ENCODE assay signal across 8 cellular contexts in genomic region chr15:58988011-58988785, GRCh38. TPM values are rescaled to one million over a fixed set of nuclear protein-coding genes. Genes with fewer than 3 reads are reported as not detected.
DNase-seq lines count a peak whose midpoint lies in the region; ATAC-seq and TF ChIP-seq lines count a peak whose summit lies in the region.

No MANE protein-coding gene starts in this region.

- peak overlapping the region; percentile 91 to 99 for H3K4me3 ChIP-seq in DND-41 (ENCODE audit: low read depth in 1 of 2, low read length in 2 of 2)
- peak overlapping the region; percentile 90 for H3K4me3 ChIP-seq in HUES6 (ENCODE audit: low read depth, low read length)
- H3K4me3 ChIP-seq in SK-N-MC, result peak overlapping the region; percentile 97
- peak overlapping the region; percentile 98 for H3K4me3 ChIP-seq in parathyroid adenoma (ENCODE audit: low read depth, low read length)

- H3K9me3 Mint-ChIP-seq in activated naive CD8-positive, alpha-beta T cell treated with anti-CD3 and anti-CD28 coated beads, Interleukin-2, amount 50 U/mL, for 24 hours, result no peaks in the 10 kb centered on the region
- H3K9me3 Mint-ChIP-seq in type B pancreatic cell, result no peaks in the 10 kb centered on the region

- H3K4me3 Mint-ChIP-seq in activated naive CD8-positive, alpha-beta T cell treated with anti-CD3 and anti-CD28 coated beads, Interleukin-2, amount 50 U/mL, for 24 hours, result peak overlapping the region; percentile 95
- peak overlapping the region; percentile 96 for H3K4me3 Mint-ChIP-seq in type B pancreatic cell

- H3K27me3 ChIP-seq in DND-41 (ENCODE audit: insufficient read depth, low read length, poor library complexity) (no peaks in the 10 kb centered on the region), HUES6 (ENCODE audit: control insufficient read depth, insufficient read depth, low read length) (no peaks in the 10 kb centered on the region), parathyroid adenoma (ENCODE audit: control insufficient read depth, insufficient read depth, low read length) (no peaks in the 10 kb centered on the region)

- peaks cover 18% of the 10 kb centered on the region for H3K36me3 ChIP-seq in DND-41 (ENCODE audit: insufficient read depth, low read length)
- H3K36me3 ChIP-seq in HUES6 (ENCODE audit: control insufficient read depth, insufficient read depth, low read length), result peaks cover 9% of the 10 kb centered on the region
- peaks cover 24% of the 10 kb centered on the region for H3K36me3 ChIP-seq in SK-N-MC (ENCODE audit: insufficient read depth, low read length)
- H3K36me3 ChIP-seq in parathyroid adenoma (ENCODE audit: control insufficient read depth, insufficient read depth, low read length), result no peaks in the 10 kb centered on the region

- H3K9ac ChIP-seq in DND-41 (ENCODE audit: low read depth, low read length), result peak overlapping the region; percentile 75
- H3K9ac ChIP-seq in HUES6 (ENCODE audit: low read length), result peak overlapping the region; percentile 86
- H3K9ac ChIP-seq in SK-N-MC (ENCODE audit: insufficient read length), result peak overlapping the region; percentile 87
- H3K9ac ChIP-seq in parathyroid adenoma, result peak overlapping the region; percentile 11

- H4K20me1 ChIP-seq in DND-41 (ENCODE audit: insufficient read depth, low read length), result peaks cover 35% of the 10 kb centered on the region

- no peaks in the 10 kb centered on the region for H3K27me3 Mint-ChIP-seq in activated naive CD8-positive, alpha-beta T cell treated with anti-CD3 and anti-CD28 coated beads, Interleukin-2, amount 50 U/mL, for 24 hours
- H3K27me3 Mint-ChIP-seq in type B pancreatic cell, result peaks cover 19% of the 10 kb centered on the region

- H3K4me1 ChIP-seq in DND-41 (ENCODE audit: insufficient read depth, low read length) (peaks cover 33% of the 10 kb centered on the region), HUES6 (ENCODE audit: control insufficient read depth, insufficient read depth, low read length) (peaks cover 3% of the 10 kb centered on the region; the same call in 1 of the 2 replicates), parathyroid adenoma (no peaks in the 10 kb centered on the region)

- H3K9me3 ChIP-seq in DND-41 (ENCODE audit: insufficient read depth, low read length, severe bottlenecking), result no peaks in the 10 kb centered on the region
- H3K9me3 ChIP-seq in HUES6 (ENCODE audit: control insufficient read depth, insufficient read depth, low read depth, low read length), result no peaks in the 10 kb centered on the region
- H3K9me3 ChIP-seq in SK-N-MC (ENCODE audit: low read depth, low read length), result no peaks in the 10 kb centered on the region
- H3K9me3 ChIP-seq in parathyroid adenoma (ENCODE audit: control insufficient read depth, low read length), result no peaks in the 10 kb centered on the region

- TF ChIP-seq CTCF in DND-41 (IDR thresholded peaks at IDR 0.05; ENCODE audit: borderline replicate concordance, extremely low read depth, low read length, poor library complexity, severe bottlenecking), result no peak
- TF ChIP-seq CTCF in parathyroid adenoma (IDR thresholded peaks at IDR 0.05), result no peak
- TF ChIP-seq CTCF in type B pancreatic cell (conservative IDR thresholded peaks at IDR 0.05), result no peak

- H3K27ac Mint-ChIP-seq in activated naive CD8-positive, alpha-beta T cell treated with anti-CD3 and anti-CD28 coated beads, Interleukin-2, amount 50 U/mL, for 24 hours, result peak overlapping the region; percentile 87
- peak overlapping the region; percentile 98 for H3K27ac Mint-ChIP-seq in type B pancreatic cell

- H3K4me2 ChIP-seq in DND-41 (ENCODE audit: insufficient read depth, low read length), result peak overlapping the region; percentile 92
- peak overlapping the region; percentile 77 for H3K4me2 ChIP-seq in parathyroid adenoma (ENCODE audit: low read length)

- DNase-seq in DND-41, result peak; percentile 50
- DNase-seq in SK-N-MC (ENCODE audit: low read depth, low spot score), result no peak
- peak; percentile 76 for DNase-seq in activated naive CD8-positive, alpha-beta T cell treated with anti-CD3 and anti-CD28 coated beads, Interleukin-2, amount 50 U/mL, for 24 hours
- DNase-seq in cardiac septum (ENCODE audit: low spot score), result peak; percentile 93
- DNase-seq in type B pancreatic cell (ENCODE audit: extremely low spot score, unreplicated experiment), result peak; percentile 75

- H3K27ac ChIP-seq in DND-41 (ENCODE audit: low read length), result peak overlapping the region; percentile 84
- H3K27ac ChIP-seq in HUES6 (ENCODE audit: low read depth, low read length), result peak overlapping the region; percentile 41; the same call in 1 of the 2 replicates
- peak overlapping the region; percentile 48; the same call in 1 of the 2 replicates for H3K27ac ChIP-seq in SK-N-MC
- H3K27ac ChIP-seq in parathyroid adenoma, result peak overlapping the region; percentile 85

- H3K79me2 ChIP-seq in DND-41 (ENCODE audit: insufficient read depth, low read length), result peaks cover 56% of the 10 kb centered on the region
- peaks cover 10% of the 10 kb centered on the region for H3K79me2 ChIP-seq in parathyroid adenoma

- H3K36me3 Mint-ChIP-seq in activated naive CD8-positive, alpha-beta T cell treated with anti-CD3 and anti-CD28 coated beads, Interleukin-2, amount 50 U/mL, for 24 hours (ENCODE audit: low read depth), result peaks cover 13% of the 10 kb centered on the region
- H3K36me3 Mint-ChIP-seq in type B pancreatic cell, result peaks cover 12% of the 10 kb centered on the region

- peaks cover 44% of the 10 kb centered on the region for H3K4me1 Mint-ChIP-seq in activated naive CD8-positive, alpha-beta T cell treated with anti-CD3 and anti-CD28 coated beads, Interleukin-2, amount 50 U/mL, for 24 hours
- H3K4me1 Mint-ChIP-seq in type B pancreatic cell (ENCODE audit: unreplicated experiment), result peaks cover 22% of the 10 kb centered on the region

- ATAC-seq in DND-41 (ENCODE audit: insufficient read depth, low read depth), result peak; percentile 64
- peak; percentile 39 for ATAC-seq in GM21390 (IDR thresholded peaks at IDR 0.05; ENCODE audit: unreplicated experiment)
- peak; percentile 60 for ATAC-seq in activated naive CD8-positive, alpha-beta T cell treated with anti-CD3 and anti-CD28 coated beads, Interleukin-2, amount 50 U/mL, for 24 hours

- intact Hi-C loops in cardiac septum (cut with DNase I), result loop anchor here (10.0 kb wide), 1 partner anchor 537 kb away; no protein-coding TSS in a partner anchor

- H2AFZ ChIP-seq in DND-41 (ENCODE audit: low read depth, low read length) (peak overlapping the region; percentile 92), parathyroid adenoma (peak overlapping the region; percentile 72)

RNA-seq across cellular contexts. Expression of gene RNF111, which starts 0.7 kb away (rescaled TPM):
- total RNA-seq in cardiac septum, result 25.9 TPM
- total RNA-seq in type B pancreatic cell (ENCODE audit: low replicate concordance), result 31.0 and 33.3 TPM in 2 replicates

RNA-seq across cellular contexts. Expression of gene SLTM, which starts 54.7 kb away (rescaled TPM):
- total RNA-seq in cardiac septum (60.9 TPM), type B pancreatic cell (ENCODE audit: low replicate concordance) (87.9 and 103 TPM in 2 replicates)

Comparison
In these comparisons a context has a peak if more than half of its experiments do, and no peak if none do; other contexts are left out.
1. H3K9ac ChIP-seq: peak in every context shown above with its lines; median percentile 87 in SK-N-MC; 86 in HUES6; 75 in DND-41; 11 in parathyroid adenoma.